ENCODE assay signal across 14 cellular contexts in genomic region chr10:32893431-32893830, GRCh38.
A peak's percentile ranks its signal among the peaks of the same experiment; 100 is the strongest.
DNase-seq lines count a peak whose midpoint lies in the region; ATAC-seq and TF ChIP-seq lines count a peak whose summit lies in the region.
"Had no signal": no experiment of that assay in that cellular context is flagged by ENCODE, and none has a peak within 500 bp of the region (broad histone marks: within the 10 kb centered on the region; RNA-seq: fewer than 3 reads in every experiment).

No MANE protein-coding gene starts in this region.

- no peaks in the 10 kb centered on the region for H3K4me1 ChIP-seq in mesendoderm (ENCODE audit: control insufficient read depth, low read depth, low read length)
- H3K4me1 ChIP-seq: right lobe of liver had no signal

- peak; percentile 24 for TF ChIP-seq CTCF in choroid plexus epithelial cell (conservative IDR thresholded peaks at IDR 0.05; ENCODE audit: low read depth, low read length)
- no peak for TF ChIP-seq CTCF in progenitor cell of endocrine pancreas (IDR thresholded peaks at IDR 0.05; ENCODE audit: unreplicated experiment)

- no peak overlapping the region for H3K23ac ChIP-seq in mesendoderm (ENCODE audit: low read length)

- no peak overlapping the region for H3K27ac Mint-ChIP-seq in progenitor cell of endocrine pancreas
- H3K27ac Mint-ChIP-seq in activated naive CD8-positive, alpha-beta T cell treated with anti-CD3 and anti-CD28 coated beads, Interleukin-2, amount 50 U/mL, for 24 hours, result no peak overlapping the region
- H3K27ac Mint-ChIP-seq: activated CD8-positive, alpha-beta memory T cell treated with anti-CD3 and anti-CD28 coated beads, Interleukin-2, amount 10 ng/mL, durations not matched to agents 7 days and 5 days had no signal

- WGBS in mesendoderm (ENCODE audit: extremely low coverage, insufficient coverage, low lambda C conversion rate), result no CpG with 5 or more reads among the region's 2 CpGs

- no peak overlapping the region for H2AK5ac ChIP-seq in mesendoderm (ENCODE audit: low read length)

- peaks cover 2% of the 10 kb centered on the region for H3K36me3 ChIP-seq in mesendoderm (ENCODE audit: control insufficient read depth, insufficient read depth, low read length)

- H2BK15ac ChIP-seq in mesendoderm (replicated peaks; ENCODE audit: low read depth), result no peak overlapping the region

- no peaks in the 10 kb centered on the region for H3K27me3 ChIP-seq in mesendoderm (ENCODE audit: insufficient read depth, low read length, poor library complexity)
- H3K27me3 ChIP-seq: right lobe of liver had no signal

- no peak overlapping the region for H4K5ac ChIP-seq in mesendoderm (ENCODE audit: low read length)

- H3K27ac ChIP-seq in mesendoderm (ENCODE audit: low read depth, low read length), result no peak overlapping the region
- H3K27ac ChIP-seq: C4-2B, right lobe of liver had no signal

- H3K4me2 ChIP-seq in mesendoderm (ENCODE audit: low read length), result no peak overlapping the region

- no peak overlapping the region for H2BK5ac ChIP-seq in mesendoderm (ENCODE audit: low read length)

- H3K4me3 ChIP-seq in choroid plexus epithelial cell (ENCODE audit: low read depth, low read length) (no peak overlapping the region), mesendoderm (ENCODE audit: low read length) (no peak overlapping the region)
- H3K4me3 ChIP-seq: right lobe of liver had no signal

- peaks cover 3% of the 10 kb centered on the region for H3K4me1 Mint-ChIP-seq in progenitor cell of endocrine pancreas (ENCODE audit: low read depth)
- H3K4me1 Mint-ChIP-seq in activated naive CD8-positive, alpha-beta T cell treated with anti-CD3 and anti-CD28 coated beads, Interleukin-2, amount 50 U/mL, for 24 hours, result peaks cover 5% of the 10 kb centered on the region

- H3K56ac ChIP-seq in mesendoderm (ENCODE audit: low read length), result no peak overlapping the region

- no peak overlapping the region for H3K9ac ChIP-seq in mesendoderm (ENCODE audit: low read length)

- H3K36me3 Mint-ChIP-seq in progenitor cell of endocrine pancreas (ENCODE audit: insufficient read depth), result peaks cover 25% of the 10 kb centered on the region
- H3K36me3 Mint-ChIP-seq in activated naive CD8-positive, alpha-beta T cell treated with anti-CD3 and anti-CD28 coated beads, Interleukin-2, amount 50 U/mL, for 24 hours (ENCODE audit: low read depth), result peaks cover 25% of the 10 kb centered on the region

- no peak overlapping the region for H3K18ac ChIP-seq in mesendoderm (ENCODE audit: low read length)

- no peak overlapping the region for H2BK120ac ChIP-seq in mesendoderm (ENCODE audit: low read depth, low read length)

- H4K8ac ChIP-seq in mesendoderm (ENCODE audit: low read depth, low read length), result no peak overlapping the region

- no peak overlapping the region for H3K4ac ChIP-seq in mesendoderm (ENCODE audit: low read depth, low read length)

- no peaks in the 10 kb centered on the region for H3K27me3 Mint-ChIP-seq in progenitor cell of endocrine pancreas
- H3K27me3 Mint-ChIP-seq in activated naive CD8-positive, alpha-beta T cell treated with anti-CD3 and anti-CD28 coated beads, Interleukin-2, amount 50 U/mL, for 24 hours, result no peaks in the 10 kb centered on the region
- H3K27me3 Mint-ChIP-seq: activated CD8-positive, alpha-beta memory T cell treated with anti-CD3 and anti-CD28 coated beads, Interleukin-2, amount 10 ng/mL, durations not matched to agents 7 days and 5 days had no signal

- no peaks in the 10 kb centered on the region for H3K9me3 Mint-ChIP-seq in progenitor cell of endocrine pancreas (ENCODE audit: low read depth)
- no peaks in the 10 kb centered on the region for H3K9me3 Mint-ChIP-seq in activated naive CD8-positive, alpha-beta T cell treated with anti-CD3 and anti-CD28 coated beads, Interleukin-2, amount 50 U/mL, for 24 hours

- no peak for ATAC-seq in GM19452 (IDR thresholded peaks at IDR 0.05; ENCODE audit: unreplicated experiment)
- ATAC-seq in activated naive CD8-positive, alpha-beta T cell treated with anti-CD3 and anti-CD28 coated beads, Interleukin-2, amount 50 U/mL, for 24 hours, result no peak
- ATAC-seq: activated CD8-positive, alpha-beta memory T cell treated with anti-CD3 and anti-CD28 coated beads, Interleukin-2, amount 10 ng/mL, durations not matched to agents 7 days and 5 days had no signal

- DNase-seq in ELF-1 (ENCODE audit: low read depth, low spot score), result peak; percentile 62
- DNase-seq in NCI-H69 (lab: John Stamatoyannopoulos, UW), result peak; percentile 1
- DNase-seq in choroid plexus epithelial cell (ENCODE audit: low read depth), result no peak
- peak; percentile 86 for DNase-seq in mesendoderm
- no peak for DNase-seq in progenitor cell of endocrine pancreas (ENCODE audit: low spot score, unreplicated experiment)
- no peak for DNase-seq in activated naive CD8-positive, alpha-beta T cell treated with anti-CD3 and anti-CD28 coated beads, Interleukin-2, amount 50 U/mL, for 24 hours
- no peak for DNase-seq in activated naive CD4-positive, alpha-beta T cell treated with Interleukin-2 at 50 U/mL for 16 hours
- DNase-seq: activated CD8-positive, alpha-beta memory T cell treated with anti-CD3 and anti-CD28 coated beads, Interleukin-2, amount 10 ng/mL, durations not matched to agents 7 days and 5 days; activated naive CD4-positive, alpha-beta T cell treated with anti-CD3 and anti-CD28 coated beads, Interleukin-2, amount 50 U/mL, for 16 hours; cerebellar nuclear complex; NCI-H345; right lobe of liver had no signal

- no peaks in the 10 kb centered on the region for H3K79me2 ChIP-seq in mesendoderm (ENCODE audit: control insufficient read depth, insufficient read depth, low read length)

- no peak overlapping the region for H3K4me3 Mint-ChIP-seq in progenitor cell of endocrine pancreas (ENCODE audit: low read depth)
- no peak overlapping the region for H3K4me3 Mint-ChIP-seq in activated naive CD8-positive, alpha-beta T cell treated with anti-CD3 and anti-CD28 coated beads, Interleukin-2, amount 50 U/mL, for 24 hours
- H3K4me3 Mint-ChIP-seq: activated CD8-positive, alpha-beta memory T cell treated with anti-CD3 and anti-CD28 coated beads, Interleukin-2, amount 10 ng/mL, durations not matched to agents 7 days and 5 days had no signal

- no peaks in the 10 kb centered on the region for H3K79me1 ChIP-seq in mesendoderm (ENCODE audit: low read length)

Comparison
In these comparisons a context has a peak if more than half of its experiments do, and no peak if none do; other contexts are left out.
1. DNase-seq: peak in ELF-1 (single experiment), NCI-H69 (single experiment) and mesendoderm (single experiment); none in choroid plexus epithelial cell (single experiment), progenitor cell of endocrine pancreas (single experiment), activated naive CD8-positive, alpha-beta T cell treated with anti-CD3 and anti-CD28 coated beads, Interleukin-2, amount 50 U/mL, for 24 hours (single experiment) and activated naive CD4-positive, alpha-beta T cell treated with Interleukin-2 at 50 U/mL for 16 hours (single experiment).